Comparison of ENCODE assay signal across 1 cellular context in the genomic region with DNA sequence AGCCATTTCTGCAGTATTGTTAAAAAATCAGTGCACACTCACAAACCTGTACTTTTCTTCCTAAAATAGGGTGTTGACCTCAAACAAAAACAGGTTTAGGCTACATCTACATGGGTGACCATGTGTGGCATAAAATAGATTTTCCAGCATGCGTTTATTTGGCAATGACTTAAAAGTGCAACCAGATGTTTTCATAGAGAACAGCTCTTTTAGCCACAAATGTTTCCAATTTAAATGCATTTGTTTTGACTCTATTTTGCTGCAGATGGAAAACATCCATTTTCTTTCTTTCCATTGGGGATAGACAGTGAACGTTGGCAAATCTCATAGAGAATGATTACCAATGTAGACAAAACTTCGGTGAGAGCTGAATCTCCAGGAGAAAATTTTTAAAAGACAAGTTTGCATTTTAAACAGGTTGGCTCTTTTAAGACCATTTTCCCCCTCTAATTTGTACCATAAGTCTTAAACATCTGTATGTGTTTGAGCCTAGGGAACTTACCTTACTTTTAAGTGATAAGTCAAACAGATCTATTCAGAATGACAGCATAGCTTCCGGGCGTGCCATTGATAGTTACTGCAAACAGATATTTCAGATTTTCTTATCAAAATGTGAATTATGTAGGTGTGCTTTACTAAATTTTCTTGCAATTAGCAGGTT.
TF ChIP-seq lines count a peak whose summit lies in the region.

No MANE protein-coding gene starts in this region.

TF ChIP-seq in WTC11, 78 proteins besides CTCF, POLR2A, EP300 and RAD21 (continued from another document):
- TF ChIP-seq, protein P1, sequence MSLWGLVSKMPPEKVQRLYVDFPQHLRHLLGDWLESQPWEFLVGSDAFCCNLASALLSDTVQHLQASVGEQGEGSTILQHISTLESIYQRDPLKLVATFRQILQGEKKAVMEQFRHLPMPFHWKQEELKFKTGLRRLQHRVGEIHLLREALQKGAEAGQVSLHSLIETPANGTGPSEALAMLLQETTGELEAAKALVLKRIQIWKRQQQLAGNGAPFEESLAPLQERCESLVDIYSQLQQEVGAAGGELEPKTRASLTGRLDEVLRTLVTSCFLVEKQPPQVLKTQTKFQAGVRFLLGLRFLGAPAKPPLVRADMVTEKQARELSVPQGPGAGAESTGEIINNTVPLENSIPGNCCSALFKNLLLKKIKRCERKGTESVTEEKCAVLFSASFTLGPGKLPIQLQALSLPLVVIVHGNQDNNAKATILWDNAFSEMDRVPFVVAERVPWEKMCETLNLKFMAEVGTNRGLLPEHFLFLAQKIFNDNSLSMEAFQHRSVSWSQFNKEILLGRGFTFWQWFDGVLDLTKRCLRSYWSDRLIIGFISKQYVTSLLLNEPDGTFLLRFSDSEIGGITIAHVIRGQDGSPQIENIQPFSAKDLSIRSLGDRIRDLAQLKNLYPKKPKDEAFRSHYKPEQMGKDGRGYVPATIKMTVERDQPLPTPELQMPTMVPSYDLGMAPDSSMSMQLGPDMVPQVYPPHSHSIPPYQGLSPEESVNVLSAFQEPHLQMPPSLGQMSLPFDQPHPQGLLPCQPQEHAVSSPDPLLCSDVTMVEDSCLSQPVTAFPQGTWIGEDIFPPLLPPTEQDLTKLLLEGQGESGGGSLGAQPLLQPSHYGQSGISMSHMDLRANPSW (CRISPR knock-in tag; conservative IDR thresholded peaks at IDR 0.05; ENCODE audit: low read depth) = no peak
- TF ChIP-seq ZNF396 (CRISPR knock-in tag; IDR thresholded peaks at IDR 0.05; ENCODE audit: borderline replicate concordance) (no peak), TEAD4 (CRISPR knock-in tag; IDR thresholded peaks at IDR 0.05) (no peak)
